22 cellular contexts compared by ENCODE assay signal in genomic region chr5:32047056-32047455, GRCh38.
DNase-seq lines count a peak whose midpoint lies in the region; ATAC-seq and TF ChIP-seq lines count a peak whose summit lies in the region.
"Had no signal": no experiment of that assay in that cellular context is flagged by ENCODE, and none has a peak within 500 bp of the region (broad histone marks: within the 10 kb centered on the region; RNA-seq: fewer than 3 reads in every experiment).

No MANE protein-coding gene starts in this region.

- H3K9ac ChIP-seq in adipocyte (ENCODE audit: low read length): no peak overlapping the region
- H3K9ac ChIP-seq: BLaER1 treated with 17β-estradiol and CSF1 and Interleukin-3, amounts not matched to agents 10 nM and 100 nM had no signal

- H3K36me3 Mint-ChIP-seq in activated T-cell treated with anti-CD3 and anti-CD28 coated beads, Interleukin-2, amount 50 U/mL, for 4 hours (ENCODE audit: insufficient read depth): no peaks in the 10 kb centered on the region
- H3K36me3 Mint-ChIP-seq: CD8-positive, alpha-beta T cell had no signal

- DNase-seq in AG08396 (ENCODE audit: low spot score) (peak; percentile 15), ELR (ENCODE audit: low read depth) (peak; percentile 19), adipocyte (ENCODE audit: low read depth) (peak; percentile 41), fibroblast of the aortic adventitia (ENCODE audit: low read depth) (peak; percentile 19), Right ventricle myocardium superior (no peak), NCI-H82 (lab: John Stamatoyannopoulos, UW) (no peak)
- DNase-seq in activated T-cell treated with anti-CD3 and anti-CD28 coated beads, Interleukin-2, amount 50 U/mL, for 4 hours: no peak
- DNase-seq in stimulated activated naive CD8-positive, alpha-beta T cell treated with anti-CD3 and anti-CD28 coated beads, Interleukin-15, amount 100 ng/mL, for 72 hours: no peak
- DNase-seq: Calu3; CD8-positive, alpha-beta T cell; DMS53; DND-41; GF-D8; HFFc6; KBM-7 had no signal

- no peak for TF ChIP-seq CTCF in fibroblast of the aortic adventitia (IDR thresholded peaks at IDR 0.05; ENCODE audit: insufficient read depth, low read length)

- H3K27me3 ChIP-seq in adipocyte (replicated peaks; ENCODE audit: control insufficient read depth, insufficient read depth, low read length): peaks cover 47% of the 10 kb centered on the region
- H3K27me3 ChIP-seq: BLaER1 treated with 17β-estradiol and CSF1 and Interleukin-3, amounts not matched to agents 10 nM and 100 nM had no signal

- H3K4me3 Mint-ChIP-seq in activated T-cell treated with anti-CD3 and anti-CD28 coated beads, Interleukin-2, amount 50 U/mL, for 4 hours: no peak overlapping the region
- no peak overlapping the region for H3K4me3 Mint-ChIP-seq in stimulated activated naive CD8-positive, alpha-beta T cell treated with anti-CD3 and anti-CD28 coated beads, Interleukin-15, amount 100 ng/mL, for 72 hours
- H3K4me3 Mint-ChIP-seq: B cell; CD8-positive, alpha-beta T cell; GM23338; HFFc6; IgD-negative memory B cell had no signal

- intact Hi-C loops in Right ventricle myocardium superior (cut with DNase I): no loop called here

- H3K9me3 Mint-ChIP-seq in activated T-cell treated with anti-CD3 and anti-CD28 coated beads, Interleukin-2, amount 50 U/mL, for 4 hours: no peaks in the 10 kb centered on the region
- no peaks in the 10 kb centered on the region for H3K9me3 Mint-ChIP-seq in stimulated activated naive CD8-positive, alpha-beta T cell treated with anti-CD3 and anti-CD28 coated beads, Interleukin-15, amount 100 ng/mL, for 72 hours
- H3K9me3 Mint-ChIP-seq: CD8-positive, alpha-beta T cell; HFFc6 had no signal

- no peaks in the 10 kb centered on the region for H3K4me1 Mint-ChIP-seq in activated T-cell treated with anti-CD3 and anti-CD28 coated beads, Interleukin-2, amount 50 U/mL, for 4 hours (ENCODE audit: low read depth)
- H3K4me1 Mint-ChIP-seq in stimulated activated naive CD8-positive, alpha-beta T cell treated with anti-CD3 and anti-CD28 coated beads, Interleukin-15, amount 100 ng/mL, for 72 hours: no peaks in the 10 kb centered on the region
- H3K4me1 Mint-ChIP-seq: B cell, IgD-negative memory B cell had no signal

- H3K4me3 ChIP-seq in adipocyte (ENCODE audit: low read length) (no peak overlapping the region), fibroblast of the aortic adventitia (ENCODE audit: low read depth, low read length) (no peak overlapping the region)
- H3K4me3 ChIP-seq: A549; BLaER1 treated with 17β-estradiol and CSF1 and Interleukin-3, amounts not matched to agents 10 nM and 100 nM; GM23338 had no signal

- no peak overlapping the region for H3K27ac Mint-ChIP-seq in stimulated activated naive CD8-positive, alpha-beta T cell treated with anti-CD3 and anti-CD28 coated beads, Interleukin-15, amount 100 ng/mL, for 72 hours
- H3K27ac Mint-ChIP-seq: B cell; CD8-positive, alpha-beta T cell; GM23338; HFFc6; IgD-negative memory B cell had no signal

- peaks cover 10% of the 10 kb centered on the region for H3K4me1 ChIP-seq in adipocyte (ENCODE audit: control insufficient read depth, insufficient read depth, low read length)

- no peaks in the 10 kb centered on the region for H3K36me3 ChIP-seq in adipocyte (ENCODE audit: control insufficient read depth, insufficient read depth, low read length, severe bottlenecking)
- H3K36me3 ChIP-seq: BLaER1 treated with 17β-estradiol and CSF1 and Interleukin-3, amounts not matched to agents 10 nM and 100 nM had no signal

- no peaks in the 10 kb centered on the region for H3K27me3 Mint-ChIP-seq in activated T-cell treated with anti-CD3 and anti-CD28 coated beads, Interleukin-2, amount 50 U/mL, for 4 hours (ENCODE audit: low read depth)
- no peaks in the 10 kb centered on the region for H3K27me3 Mint-ChIP-seq in stimulated activated naive CD8-positive, alpha-beta T cell treated with anti-CD3 and anti-CD28 coated beads, Interleukin-15, amount 100 ng/mL, for 72 hours
- H3K27me3 Mint-ChIP-seq: B cell, IgD-negative memory B cell had no signal

- H3K9me3 ChIP-seq in adipocyte (ENCODE audit: control insufficient read depth, low read length): no peaks in the 10 kb centered on the region
- H3K9me3 ChIP-seq: A549 had no signal

- ATAC-seq in Right ventricle myocardium superior (ENCODE audit: poor library complexity): no peak
- no peak for ATAC-seq in activated T-cell treated with anti-CD3 and anti-CD28 coated beads, Interleukin-2, amount 50 U/mL, for 4 hours
- no peak for ATAC-seq in stimulated activated naive CD8-positive, alpha-beta T cell treated with anti-CD3 and anti-CD28 coated beads, Interleukin-15, amount 100 ng/mL, for 72 hours
- ATAC-seq: A549; CD8-positive, alpha-beta T cell; GM23338; HCT116; HepG2 had no signal

Comparison
In these comparisons a context has a peak if more than half of its experiments do, and no peak if none do; other contexts are left out.
1. DNase-seq: peak in AG08396 (single experiment), ELR (single experiment), adipocyte (single experiment) and fibroblast of the aortic adventitia (single experiment); none in Right ventricle myocardium superior (single experiment), NCI-H82 (single experiment), activated T-cell treated with anti-CD3 and anti-CD28 coated beads, Interleukin-2, amount 50 U/mL, for 4 hours (single experiment) and stimulated activated naive CD8-positive, alpha-beta T cell treated with anti-CD3 and anti-CD28 coated beads, Interleukin-15, amount 100 ng/mL, for 72 hours (0 of 2).